Comparison of ENCODE assay signal across 13 cellular contexts in the genomic region with DNA sequence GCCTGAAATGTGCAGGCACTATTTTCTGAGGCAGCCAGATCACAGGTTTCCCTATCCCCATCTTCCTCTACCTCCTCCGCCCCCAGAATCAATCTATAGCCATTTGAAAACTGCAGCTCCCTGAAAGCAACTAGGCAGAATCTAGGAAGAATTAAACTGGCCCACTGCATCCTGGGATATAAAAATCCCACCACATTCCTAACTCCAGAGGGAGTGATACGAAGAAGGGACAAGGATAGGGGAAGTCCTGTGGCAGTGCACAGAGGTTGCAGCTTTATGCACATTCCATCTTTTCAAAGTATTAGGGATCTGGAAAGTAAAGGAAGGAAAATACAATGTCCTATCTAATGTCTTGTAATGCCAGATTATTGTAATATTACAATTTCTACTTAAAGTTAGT. TPM values are rescaled to one million over a fixed set of nuclear protein-coding genes. Genes with fewer than 3 reads are reported as not detected.
DNase-seq lines count a peak whose midpoint lies in the region; ATAC-seq and TF ChIP-seq lines count a peak whose summit lies in the region.
"Had no signal": no experiment of that assay in that cellular context is flagged by ENCODE, and none has a peak within 500 bp of the region (broad histone marks: within the 10 kb centered on the region; RNA-seq: fewer than 3 reads in every experiment).

No MANE protein-coding gene starts in this region.

- no peak overlapping the region; the same call in 1 of the 2 replicates for H2AFZ ChIP-seq in GM23338

- DNase-seq in GM23338 (ENCODE audit: low spot score), result peak; percentile 80
- DNase-seq in RPMI7951 (ENCODE audit: low read depth), result peak; percentile 39
- DNase-seq in fibroblast of the aortic adventitia (ENCODE audit: low read depth), result peak; percentile 34
- no peak for DNase-seq in progenitor cell of endocrine pancreas (ENCODE audit: low spot score, unreplicated experiment)
- DNase-seq in activated CD4-positive, alpha-beta T cell treated with anti-CD3 and anti-CD28 coated beads, Interleukin-2, amount 50 U/mL, for 4 hours, result no peak
- DNase-seq in Ammon's horn (ENCODE audit: low spot score), result no peak
- DNase-seq in NCI-H345 (lab: John Stamatoyannopoulos, UW), result no peak
- DNase-seq: amniotic stem cell, KG1, NCI-H774 had no signal

- no peak overlapping the region for H3K27ac ChIP-seq in GM23338 (ENCODE audit: low read depth)
- H3K27ac ChIP-seq: skin epidermis had no signal

- H3K79me2 ChIP-seq in GM23338 (replicated peaks; ENCODE audit: insufficient read depth), result no peaks in the 10 kb centered on the region

- H3F3A ChIP-seq in GM23338 (replicated peaks; ENCODE audit: low read depth), result no peaks in the 10 kb centered on the region

- TF ChIP-seq CTCF in GM23338 (conservative IDR thresholded peaks at IDR 0.05; ENCODE audit: low read depth in 2 of 2) (peak; percentile 60 to 62), fibroblast of the aortic adventitia (IDR thresholded peaks at IDR 0.05; ENCODE audit: insufficient read depth, low read length) (peak; percentile 16), progenitor cell of endocrine pancreas (IDR thresholded peaks at IDR 0.05; ENCODE audit: unreplicated experiment) (peak; percentile 35)

- H3K9me3 Mint-ChIP-seq in GM23338, result no peaks in the 10 kb centered on the region
- peaks cover 3% of the 10 kb centered on the region for H3K9me3 Mint-ChIP-seq in progenitor cell of endocrine pancreas (ENCODE audit: low read depth)

- no peak overlapping the region for H3K4me2 ChIP-seq in GM23338

- H3K4me3 ChIP-seq in GM23338 (no peak overlapping the region), fibroblast of the aortic adventitia (ENCODE audit: low read depth, low read length) (no peak overlapping the region)
- H3K4me3 ChIP-seq: lung, skin epidermis had no signal

- H3K36me3 Mint-ChIP-seq in GM23338 (ENCODE audit: low read depth) (no peaks in the 10 kb centered on the region), progenitor cell of endocrine pancreas (ENCODE audit: insufficient read depth) (no peaks in the 10 kb centered on the region)

- no peaks in the 10 kb centered on the region for H3K36me3 ChIP-seq in GM23338 (ENCODE audit: insufficient read depth)

- no peaks in the 10 kb centered on the region for H3K4me1 ChIP-seq in GM23338 (ENCODE audit: insufficient read depth)

- H3K4me1 Mint-ChIP-seq in GM23338, result peaks cover 15% of the 10 kb centered on the region
- peaks cover 8% of the 10 kb centered on the region for H3K4me1 Mint-ChIP-seq in progenitor cell of endocrine pancreas (ENCODE audit: low read depth)

- peaks cover 9% of the 10 kb centered on the region for H3K9me2 ChIP-seq in GM23338 (ENCODE audit: insufficient read depth)

- no peaks in the 10 kb centered on the region for H4K20me1 ChIP-seq in GM23338 (replicated peaks; ENCODE audit: insufficient read depth)

- peak; percentile 94 for ATAC-seq in GM23338
- no peak for ATAC-seq in HG03095 (IDR thresholded peaks at IDR 0.05; ENCODE audit: unreplicated experiment)

- no peaks in the 10 kb centered on the region for H3K27me3 ChIP-seq in GM23338 (ENCODE audit: insufficient read depth)

- no peak overlapping the region; the same call in 1 of the 2 replicates for H3K27ac Mint-ChIP-seq in GM23338
- H3K27ac Mint-ChIP-seq in progenitor cell of endocrine pancreas, result no peak overlapping the region

- H3K4me3 Mint-ChIP-seq in GM23338 (no peak overlapping the region), progenitor cell of endocrine pancreas (ENCODE audit: low read depth) (no peak overlapping the region)

- H3K27me3 Mint-ChIP-seq in GM23338 (ENCODE audit: insufficient read depth, low read depth, poor library complexity) (no peaks in the 10 kb centered on the region), progenitor cell of endocrine pancreas (peaks cover 5% of the 10 kb centered on the region)

TF ChIP-seq in GM23338, 12 proteins besides CTCF, POLR2A, EP300 and RAD21 (continues in another document):
- TF ChIP-seq NANOG (IDR thresholded peaks at IDR 0.05; ENCODE audit: borderline replicate concordance), result no peak
- TF ChIP-seq, protein P1, sequence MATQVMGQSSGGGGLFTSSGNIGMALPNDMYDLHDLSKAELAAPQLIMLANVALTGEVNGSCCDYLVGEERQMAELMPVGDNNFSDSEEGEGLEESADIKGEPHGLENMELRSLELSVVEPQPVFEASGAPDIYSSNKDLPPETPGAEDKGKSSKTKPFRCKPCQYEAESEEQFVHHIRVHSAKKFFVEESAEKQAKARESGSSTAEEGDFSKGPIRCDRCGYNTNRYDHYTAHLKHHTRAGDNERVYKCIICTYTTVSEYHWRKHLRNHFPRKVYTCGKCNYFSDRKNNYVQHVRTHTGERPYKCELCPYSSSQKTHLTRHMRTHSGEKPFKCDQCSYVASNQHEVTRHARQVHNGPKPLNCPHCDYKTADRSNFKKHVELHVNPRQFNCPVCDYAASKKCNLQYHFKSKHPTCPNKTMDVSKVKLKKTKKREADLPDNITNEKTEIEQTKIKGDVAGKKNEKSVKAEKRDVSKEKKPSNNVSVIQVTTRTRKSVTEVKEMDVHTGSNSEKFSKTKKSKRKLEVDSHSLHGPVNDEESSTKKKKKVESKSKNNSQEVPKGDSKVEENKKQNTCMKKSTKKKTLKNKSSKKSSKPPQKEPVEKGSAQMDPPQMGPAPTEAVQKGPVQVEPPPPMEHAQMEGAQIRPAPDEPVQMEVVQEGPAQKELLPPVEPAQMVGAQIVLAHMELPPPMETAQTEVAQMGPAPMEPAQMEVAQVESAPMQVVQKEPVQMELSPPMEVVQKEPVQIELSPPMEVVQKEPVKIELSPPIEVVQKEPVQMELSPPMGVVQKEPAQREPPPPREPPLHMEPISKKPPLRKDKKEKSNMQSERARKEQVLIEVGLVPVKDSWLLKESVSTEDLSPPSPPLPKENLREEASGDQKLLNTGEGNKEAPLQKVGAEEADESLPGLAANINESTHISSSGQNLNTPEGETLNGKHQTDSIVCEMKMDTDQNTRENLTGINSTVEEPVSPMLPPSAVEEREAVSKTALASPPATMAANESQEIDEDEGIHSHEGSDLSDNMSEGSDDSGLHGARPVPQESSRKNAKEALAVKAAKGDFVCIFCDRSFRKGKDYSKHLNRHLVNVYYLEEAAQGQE (IDR thresholded peaks at IDR 0.05; ENCODE audit: unreplicated experiment), result no peak
- TF ChIP-seq EZH2 (IDR thresholded peaks at IDR 0.05; ENCODE audit: low read depth, unreplicated experiment), result no peak
- TF ChIP-seq, protein P2, sequence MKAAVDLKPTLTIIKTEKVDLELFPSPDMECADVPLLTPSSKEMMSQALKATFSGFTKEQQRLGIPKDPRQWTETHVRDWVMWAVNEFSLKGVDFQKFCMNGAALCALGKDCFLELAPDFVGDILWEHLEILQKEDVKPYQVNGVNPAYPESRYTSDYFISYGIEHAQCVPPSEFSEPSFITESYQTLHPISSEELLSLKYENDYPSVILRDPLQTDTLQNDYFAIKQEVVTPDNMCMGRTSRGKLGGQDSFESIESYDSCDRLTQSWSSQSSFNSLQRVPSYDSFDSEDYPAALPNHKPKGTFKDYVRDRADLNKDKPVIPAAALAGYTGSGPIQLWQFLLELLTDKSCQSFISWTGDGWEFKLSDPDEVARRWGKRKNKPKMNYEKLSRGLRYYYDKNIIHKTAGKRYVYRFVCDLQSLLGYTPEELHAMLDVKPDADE (IDR thresholded peaks at IDR 0.05), result no peak
- TF ChIP-seq EZH2phosphoT487 (IDR thresholded peaks at IDR 0.05; ENCODE audit: unreplicated experiment), result no peak
- no peak for TF ChIP-seq CREB1 (CRISPR knock-in tag; IDR thresholded peaks at IDR 0.05; ENCODE audit: low read depth)
- TF ChIP-seq ZNF114 (CRISPR knock-in tag; IDR thresholded peaks at IDR 0.05), result no peak
- no peak for TF ChIP-seq JUNB (IDR thresholded peaks at IDR 0.05; ENCODE audit: unreplicated experiment)
- TF ChIP-seq POLR2AphosphoS5 (IDR thresholded peaks at IDR 0.05; ENCODE audit: low read depth), result no peak

RNA-seq across cellular contexts. Expression of a gene that starts 18.3 kb away (rescaled TPM):
- total RNA-seq in GM23338 (2014; rRNA removed; shearing (Covaris generic)), result 2.4 and 2.6 TPM in 2 replicates
- 2.2 and 3.1 TPM in 2 replicates for polyA plus RNA-seq in GM23338 (2016; fragmentation: Nextera tagmentation; extraction: Ambion mirVana)
- total RNA-seq in RPMI7951 (2014; rRNA removed; shearing (Covaris generic)), result 7.8 and 10.1 TPM in 2 replicates
- total RNA-seq in fibroblast of the aortic adventitia (ENCODE audit: low replicate concordance) (18.3 and 47.2 TPM in 2 replicates), progenitor cell of endocrine pancreas (7.1 and 8.4 TPM in 2 replicates)

RNA-seq across cellular contexts. Expression of a gene that starts 50.4 kb away (rescaled TPM):
- total RNA-seq in GM23338 (2014; rRNA removed; shearing (Covaris generic)), result 65.3 and 81.9 TPM in 2 replicates
- polyA plus RNA-seq in GM23338 (2016; fragmentation: Nextera tagmentation; extraction: Ambion mirVana), result 113 and 116 TPM in 2 replicates
- total RNA-seq in RPMI7951 (2014; rRNA removed; shearing (Covaris generic)), result 85.2 and 91.3 TPM in 2 replicates
- total RNA-seq in fibroblast of the aortic adventitia (ENCODE audit: low replicate concordance) (69.7 and 81.9 TPM in 2 replicates), progenitor cell of endocrine pancreas (47.2 and 48.4 TPM in 2 replicates)

Comparison
In these comparisons a context has a peak if more than half of its experiments do, and no peak if none do; other contexts are left out.
1. DNase-seq: peak in GM23338 (single experiment), RPMI7951 (single experiment) and fibroblast of the aortic adventitia (single experiment); none in progenitor cell of endocrine pancreas (single experiment), activated CD4-positive, alpha-beta T cell treated with anti-CD3 and anti-CD28 coated beads, Interleukin-2, amount 50 U/mL, for 4 hours (0 of 2), Ammon's horn (single experiment) and NCI-H345 (single experiment).
2. Peak in every context shown above with its lines, with median percentiles within 50 percentile points of each other: CTCF ChIP-seq.